Comparison of ENCODE assay signal across 11 cellular contexts in the genomic region with DNA sequence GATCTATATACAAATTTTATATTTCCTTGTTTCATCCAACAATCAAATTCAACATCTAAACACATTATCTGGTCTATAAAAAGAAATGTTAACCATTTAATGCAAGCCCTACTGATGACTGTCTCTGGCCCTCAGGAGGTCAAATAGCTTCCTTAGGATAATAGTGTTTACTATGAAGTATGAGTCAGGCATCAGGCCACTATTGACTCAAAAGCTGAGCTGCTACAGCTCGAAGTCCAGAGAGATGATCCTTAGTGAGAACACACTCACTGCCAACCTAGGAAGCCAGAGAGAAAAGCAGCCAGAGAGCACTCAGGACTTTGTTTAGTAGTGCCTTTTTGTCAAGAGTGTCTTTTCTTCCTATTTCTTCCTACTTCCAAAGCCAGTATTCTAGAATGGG.
DNase-seq lines count a peak whose midpoint lies in the region; ATAC-seq and TF ChIP-seq lines count a peak whose summit lies in the region.
"Had no signal": no experiment of that assay in that cellular context is flagged by ENCODE, and none has a peak within 500 bp of the region (broad histone marks: within the 10 kb centered on the region; RNA-seq: fewer than 3 reads in every experiment).

No MANE protein-coding gene starts in this region.

- no peak for TF ChIP-seq CTCF in A673 (conservative IDR thresholded peaks at IDR 0.05; ENCODE audit: low read depth, low read length)
- TF ChIP-seq CTCF in endothelial cell (IDR thresholded peaks at IDR 0.05; ENCODE audit: unreplicated experiment), result no peak

- no peak overlapping the region for H3K4me3 ChIP-seq in A673 (ENCODE audit: low read depth, low read length, poor library complexity, severe bottlenecking)
- H3K4me3 ChIP-seq: adrenal gland, lower lobe of right lung had no signal

- POLR2A ChIA-PET in A673 (lab: Charles Lee; ENCODE audit: low non-redundant PET), result interaction anchor here (0.6 kb wide), 1 partner anchor 166 kb away, joined by 4 read pairs; no protein-coding TSS in a partner anchor

- H3K36me3 Mint-ChIP-seq in endothelial cell (ENCODE audit: low read depth, unreplicated experiment), result no peaks in the 10 kb centered on the region

- CTCF ChIA-PET in A673 (lab: Charles Lee), result no interaction called here

- intact Hi-C loops in A673 (cut with micrococcal nuclease; ENCODE audit: unreplicated experiment), result no loop called here

- no peak overlapping the region for H3K27ac Mint-ChIP-seq in endothelial cell (ENCODE audit: unreplicated experiment)

- DNase-seq in A673 (ENCODE audit: low spot score) (peak; percentile 25), HT-29 (ENCODE audit: low spot score) (peak; percentile 85), amniotic stem cell (lab: John Stamatoyannopoulos, UW) (peak; percentile 37), islet precursor cell (peak; percentile 76), inferior parietal cortex (ENCODE audit: extremely low spot score) (no peak), endothelial cell (ENCODE audit: low spot score) (no peak), NOMO-1 treated with dmso at 0.1 percent for 144 hours (lab: John Stamatoyannopoulos, UW; ENCODE audit: unreplicated experiment) (no peak)
- DNase-seq: lower lobe of right lung, NCI-H1436 had no signal

- no peaks in the 10 kb centered on the region for H3K27me3 ChIP-seq in A673 (replicated peaks; ENCODE audit: insufficient read depth, low read depth, low read length, poor library complexity)
- H3K27me3 ChIP-seq: adrenal gland had no signal

- no peaks in the 10 kb centered on the region for H3K36me3 ChIP-seq in A673 (ENCODE audit: insufficient read depth, low read length, poor library complexity, severe bottlenecking)
- H3K36me3 ChIP-seq: adrenal gland, lower lobe of right lung had no signal

- no peak overlapping the region for H3K4me3 Mint-ChIP-seq in endothelial cell (ENCODE audit: unreplicated experiment)

- peaks cover 34% of the 10 kb centered on the region for H3K4me1 ChIP-seq in A673 (ENCODE audit: insufficient read depth, low read length, poor library complexity, severe bottlenecking)
- H3K4me1 ChIP-seq: adrenal gland, lower lobe of right lung had no signal

- BruUV-seq in A673 (replicated peaks; lab: Mats Ljungman, UMichigan), result no TSS peak

- H3K27me3 Mint-ChIP-seq in endothelial cell (ENCODE audit: unreplicated experiment), result no peaks in the 10 kb centered on the region

- no peaks in the 10 kb centered on the region for H3K9me3 ChIP-seq in A673 (ENCODE audit: low read depth, low read length, poor library complexity, severe bottlenecking)
- H3K9me3 ChIP-seq: adrenal gland, lower lobe of right lung had no signal

- peaks cover 3% of the 10 kb centered on the region for H3K4me1 Mint-ChIP-seq in endothelial cell (ENCODE audit: unreplicated experiment)

- no peak for ATAC-seq in GM18868 (IDR thresholded peaks at IDR 0.05; ENCODE audit: unreplicated experiment)

- no peaks in the 10 kb centered on the region for H3K9me3 Mint-ChIP-seq in endothelial cell (ENCODE audit: unreplicated experiment)

- H3K27ac ChIP-seq in A673 (ENCODE audit: low read depth, low read length, poor library complexity, severe bottlenecking), result no peak overlapping the region
- H3K27ac ChIP-seq: adrenal gland, lower lobe of right lung had no signal

Comparison
In these comparisons a context has a peak if more than half of its experiments do, and no peak if none do; other contexts are left out.
1. DNase-seq: peak in A673 (single experiment), HT-29 (single experiment), amniotic stem cell (single experiment) and islet precursor cell (single experiment); none in inferior parietal cortex (single experiment), endothelial cell (single experiment) and NOMO-1 treated with dmso at 0.1 percent for 144 hours (single experiment).